Comparison of ENCODE assay signal across 10 cellular contexts in the genomic region with DNA sequence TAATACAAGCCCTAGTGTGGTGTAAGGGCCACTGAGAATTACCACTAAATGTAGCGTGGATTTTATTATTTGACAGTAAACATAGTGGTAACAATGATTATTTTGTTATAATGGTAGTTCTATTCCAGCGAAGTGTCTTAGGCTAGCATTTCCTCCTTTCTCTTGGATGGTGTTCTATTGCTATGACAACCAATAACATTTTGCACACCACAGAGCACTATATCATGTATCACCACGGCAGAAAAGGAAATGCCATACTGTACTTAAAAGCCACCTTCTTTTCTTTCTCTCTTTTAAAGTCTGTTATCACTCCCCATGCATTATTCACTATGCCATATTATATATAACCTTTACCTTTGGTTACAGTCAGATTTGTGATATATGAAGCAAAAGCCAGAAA.
DNase-seq lines count a peak whose midpoint lies in the region; ATAC-seq and TF ChIP-seq lines count a peak whose summit lies in the region.
"Had no signal": no experiment of that assay in that cellular context is flagged by ENCODE, and none has a peak within 500 bp of the region (broad histone marks: within the 10 kb centered on the region; RNA-seq: fewer than 3 reads in every experiment).

No MANE protein-coding gene starts in this region.

- H3K27ac Mint-ChIP-seq in activated naive CD8-positive, alpha-beta T cell treated with anti-CD3 and anti-CD28 coated beads, Interleukin-2, amount 50 U/mL, for 24 hours: peak overlapping the region; percentile 26

- peaks cover 29 to 60% (median 43%) of the 10 kb centered on the region in 11 experiments for H3K36me3 ChIP-seq in BLaER1 treated with 17β-estradiol and CSF1 and Interleukin-3, amounts not matched to agents 10 nM and 100 nM
- H3K36me3 ChIP-seq in sigmoid colon: no peaks in the 10 kb centered on the region

- ATAC-seq in activated naive CD8-positive, alpha-beta T cell treated with anti-CD3 and anti-CD28 coated beads, Interleukin-2, amount 50 U/mL, for 24 hours: peak; percentile 85
- ATAC-seq in HG03469 (IDR thresholded peaks at IDR 0.05; ENCODE audit: unreplicated experiment): no peak
- no peak for ATAC-seq in HG03175 (IDR thresholded peaks at IDR 0.05; ENCODE audit: unreplicated experiment)
- ATAC-seq: GM12878 had no signal

- H3K9ac ChIP-seq in BLaER1 treated with 17β-estradiol and CSF1 and Interleukin-3, amounts not matched to agents 10 nM and 100 nM: no peak overlapping the region
- H3K9ac ChIP-seq: KMS-11 had no signal

- no peak for TF ChIP-seq EP300 in sigmoid colon (IDR thresholded peaks at IDR 0.05)

- H3K4me3 Mint-ChIP-seq in activated naive CD8-positive, alpha-beta T cell treated with anti-CD3 and anti-CD28 coated beads, Interleukin-2, amount 50 U/mL, for 24 hours: no peak overlapping the region

- H3K4me1 ChIP-seq in BLaER1 treated with 17β-estradiol and CSF1 and Interleukin-3, amounts not matched to agents 10 nM and 100 nM: peaks cover 12 to 24% (median 20%) of the 10 kb centered on the region in 10 experiments; a peak in 19 of 20 replicates
- peaks cover 0 to 29% (median 12%) of the 10 kb centered on the region in 4 donors for H3K4me1 ChIP-seq in sigmoid colon

- DNase-seq in LHCN-M2 (ENCODE audit: low read depth) (peak; percentile 76), left kidney (ENCODE audit: low read depth, low spot score) (peak; percentile 76), sigmoid colon (no peak), RKO (ENCODE audit: low spot score) (no peak)
- DNase-seq in activated naive CD8-positive, alpha-beta T cell treated with anti-CD3 and anti-CD28 coated beads, Interleukin-2, amount 50 U/mL, for 24 hours: no peak

- H3K4me2 ChIP-seq in BLaER1 treated with 17β-estradiol and CSF1 and Interleukin-3, amounts not matched to agents 10 nM and 100 nM: peak overlapping the region in 6 of 11 experiments; percentile 2 to 54 (median 16); a peak in 7 of 22 replicates
- H3K4me2 ChIP-seq: KMS-11 had no signal

- H3K4me1 Mint-ChIP-seq in activated naive CD8-positive, alpha-beta T cell treated with anti-CD3 and anti-CD28 coated beads, Interleukin-2, amount 50 U/mL, for 24 hours: peaks cover 36% of the 10 kb centered on the region

- no peaks in the 10 kb centered on the region for H3K27me3 Mint-ChIP-seq in activated naive CD8-positive, alpha-beta T cell treated with anti-CD3 and anti-CD28 coated beads, Interleukin-2, amount 50 U/mL, for 24 hours

- peaks cover 0 to 42% (median 4%) of the 10 kb centered on the region in 11 experiments; a peak in 7 of 22 replicates for H4K20me1 ChIP-seq in BLaER1 treated with 17β-estradiol and CSF1 and Interleukin-3, amounts not matched to agents 10 nM and 100 nM

- H3K9me3 Mint-ChIP-seq in activated naive CD8-positive, alpha-beta T cell treated with anti-CD3 and anti-CD28 coated beads, Interleukin-2, amount 50 U/mL, for 24 hours: no peaks in the 10 kb centered on the region

- WGBS in sigmoid colon, 2 donors: 1 to 7% methylated on average over 3 of the region's 3 CpGs

- peaks cover 16% of the 10 kb centered on the region for H3K36me3 Mint-ChIP-seq in activated naive CD8-positive, alpha-beta T cell treated with anti-CD3 and anti-CD28 coated beads, Interleukin-2, amount 50 U/mL, for 24 hours (ENCODE audit: low read depth)

- no peaks in the 10 kb centered on the region for H3K27me3 ChIP-seq in BLaER1 treated with 17β-estradiol and CSF1 and Interleukin-3, amounts not matched to agents 10 nM and 100 nM
- H3K27me3 ChIP-seq in sigmoid colon: no peaks in the 10 kb centered on the region

- TF ChIP-seq POLR2A in sigmoid colon (IDR thresholded peaks at IDR 0.05): no peak

- intact Hi-C loops in sigmoid colon (cut with DNase I): no loop called here

- H3K9me3 ChIP-seq in BLaER1 treated with 17β-estradiol and CSF1 and Interleukin-3, amounts not matched to agents 10 nM and 100 nM (replicated peaks in 1 of 11): peaks cover 6 to 22% (median 14%) of the 10 kb centered on the region in 11 experiments; a peak in 18 of 22 replicates
- H3K9me3 ChIP-seq in sigmoid colon: no peaks in the 10 kb centered on the region

- no peak for TF ChIP-seq CTCF in sigmoid colon (IDR thresholded peaks at IDR 0.05)

- H3K27ac ChIP-seq in BLaER1 treated with 17β-estradiol and CSF1 and Interleukin-3, amounts not matched to agents 10 nM and 100 nM: peak overlapping the region in 3 of 11 experiments; percentile 27 to 39 (median 37); a peak in 7 of 22 replicates
- peak overlapping the region in 1 of 4 donors; percentile 27 for H3K27ac ChIP-seq in sigmoid colon
- H3K27ac ChIP-seq: KMS-11 had no signal

- no peak overlapping the region for H3K4me3 ChIP-seq in BLaER1 treated with 17β-estradiol and CSF1 and Interleukin-3, amounts not matched to agents 10 nM and 100 nM
- no peak overlapping the region for H3K4me3 ChIP-seq in sigmoid colon
- H3K4me3 ChIP-seq: GM12878 had no signal

Comparison
In these comparisons a context has a peak if more than half of its experiments do, and no peak if none do; other contexts are left out.
1. DNase-seq: peak in LHCN-M2 (single experiment) and left kidney (single experiment); none in activated naive CD8-positive, alpha-beta T cell treated with anti-CD3 and anti-CD28 coated beads, Interleukin-2, amount 50 U/mL, for 24 hours (single experiment), sigmoid colon (single experiment) and RKO (single experiment).